In the genomic region with DNA sequence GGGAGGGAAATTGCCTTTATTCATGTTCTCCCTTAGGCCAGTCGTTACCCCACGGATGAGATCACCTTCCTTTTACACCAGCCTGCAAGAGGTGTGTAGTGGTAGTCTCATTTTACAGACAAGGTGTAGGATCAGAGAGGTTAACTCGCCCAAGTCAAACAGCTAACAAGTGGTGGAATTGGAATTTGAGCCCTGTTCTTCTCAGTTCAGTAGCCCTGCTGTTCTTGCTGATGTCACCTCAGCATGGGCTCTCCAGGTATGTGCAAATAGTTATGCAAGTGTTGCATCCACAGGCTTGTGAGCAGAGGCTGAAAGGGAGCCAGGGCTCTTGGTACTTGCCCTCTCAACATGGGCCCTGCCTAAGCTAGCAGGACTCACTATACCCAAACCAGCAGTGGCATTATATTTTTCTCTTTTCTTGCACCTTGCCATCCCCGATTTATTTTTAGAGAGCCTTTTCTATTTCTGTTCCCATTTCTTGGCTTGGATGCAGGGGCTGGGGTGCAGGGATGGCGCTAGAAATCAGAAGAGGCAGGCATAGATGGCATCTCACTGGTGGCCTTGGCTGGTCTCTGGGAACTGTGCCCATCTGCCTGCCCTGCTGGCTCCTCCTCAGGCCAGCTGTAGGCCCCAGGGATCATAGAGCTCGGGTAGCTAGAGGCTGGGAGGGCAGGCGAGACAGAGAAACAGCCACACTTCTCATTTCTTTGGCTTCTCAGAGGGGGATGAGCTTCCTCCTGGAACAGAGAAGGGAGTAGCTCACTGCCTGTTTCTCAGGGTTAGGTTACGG, we compare ENCODE assay signal across 1 cellular context.
A peak's percentile ranks its signal among the peaks of the same experiment; 100 is the strongest.
TF ChIP-seq lines count a peak whose summit lies in the region.

No MANE protein-coding gene starts in this region.

TF ChIP-seq in GM23338, 12 proteins besides CTCF, POLR2A, EP300 and RAD21 (continued from another document):
- TF ChIP-seq ZNF462 (CRISPR knock-in tag; IDR thresholded peaks at IDR 0.05) = peak; percentile 68; the same call in 1 of the 2 replicates
- TF ChIP-seq, protein P1, sequence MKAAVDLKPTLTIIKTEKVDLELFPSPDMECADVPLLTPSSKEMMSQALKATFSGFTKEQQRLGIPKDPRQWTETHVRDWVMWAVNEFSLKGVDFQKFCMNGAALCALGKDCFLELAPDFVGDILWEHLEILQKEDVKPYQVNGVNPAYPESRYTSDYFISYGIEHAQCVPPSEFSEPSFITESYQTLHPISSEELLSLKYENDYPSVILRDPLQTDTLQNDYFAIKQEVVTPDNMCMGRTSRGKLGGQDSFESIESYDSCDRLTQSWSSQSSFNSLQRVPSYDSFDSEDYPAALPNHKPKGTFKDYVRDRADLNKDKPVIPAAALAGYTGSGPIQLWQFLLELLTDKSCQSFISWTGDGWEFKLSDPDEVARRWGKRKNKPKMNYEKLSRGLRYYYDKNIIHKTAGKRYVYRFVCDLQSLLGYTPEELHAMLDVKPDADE (IDR thresholded peaks at IDR 0.05) = no peak
